In genomic region chr5:56249074-56249473, GRCh38 we compare ENCODE assay signal across 6 cellular contexts. TPM values are rescaled to one million over a fixed set of nuclear protein-coding genes. Genes with fewer than 3 reads are reported as not detected.
"Had no signal": no experiment of that assay in that cellular context is flagged by ENCODE, and none has a peak within 500 bp of the region (broad histone marks: within the 10 kb centered on the region; RNA-seq: fewer than 3 reads in every experiment).

No MANE protein-coding gene starts in this region.

RNA-seq across cellular contexts. Expression of gene ANKRD55, which starts 15.9 kb away (rescaled TPM):
- total RNA-seq: LHCN-M2, MCF 10A, PC-9, Right ventricle myocardium inferior, SJCRH30, SK-MEL-5 had no signal
